ENCODE assay signal across 11 cellular contexts in the genomic region with DNA sequence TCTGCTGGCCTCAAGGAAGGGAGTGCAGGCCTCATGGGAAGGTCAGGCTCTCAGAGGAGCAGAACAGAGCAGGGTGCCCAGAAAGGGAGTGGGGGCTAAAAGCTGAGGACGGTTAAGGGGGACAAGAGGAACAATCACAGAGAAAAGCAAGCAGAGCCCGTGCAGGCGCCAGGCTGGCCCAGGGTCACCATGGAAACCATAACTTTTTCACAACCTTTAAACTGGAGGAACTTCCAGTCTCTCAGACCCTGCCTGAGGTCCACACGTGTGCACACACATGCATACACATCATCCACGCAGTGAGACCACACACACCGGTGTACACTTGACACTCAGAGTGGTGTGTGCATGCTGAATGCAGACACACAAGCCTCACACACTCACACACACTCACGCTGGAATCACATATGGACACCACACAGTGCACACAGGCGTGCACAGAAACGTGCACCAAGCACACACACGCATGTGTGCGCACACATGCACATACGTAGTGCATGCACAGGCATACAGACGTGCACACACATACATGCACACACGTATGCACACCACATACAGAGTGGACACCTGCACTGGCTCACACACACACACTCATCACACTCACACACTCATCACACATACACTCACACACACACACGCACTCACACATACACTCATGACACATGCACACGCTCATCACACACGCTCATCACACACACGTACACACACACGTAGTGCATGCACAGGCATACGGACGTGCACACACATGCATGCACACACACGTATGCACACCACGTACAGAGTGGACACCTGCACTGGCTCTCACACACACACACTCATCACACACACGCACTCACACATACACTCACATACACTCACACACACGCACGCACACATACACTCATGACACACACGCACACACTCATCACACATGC. TPM values are rescaled to one million over a fixed set of nuclear protein-coding genes. Genes with fewer than 3 reads are reported as not detected.
DNase-seq lines count a peak whose midpoint lies in the region; ATAC-seq lines count a peak whose summit lies in the region.
"Had no signal": no experiment of that assay in that cellular context is flagged by ENCODE, and none has a peak within 500 bp of the region (broad histone marks: within the 10 kb centered on the region; RNA-seq: fewer than 3 reads in every experiment).

No MANE protein-coding gene starts in this region.

- ATAC-seq in activated CD4-positive, alpha-beta T cell treated with anti-CD3 and anti-CD28 coated beads for 36 hours = no peak
- ATAC-seq: gastrocnemius medialis had no signal

- intact Hi-C loops in activated CD4-positive, alpha-beta T cell treated with anti-CD3 and anti-CD28 coated beads for 36 hours (cut with DNase I, micrococcal nuclease) = no loop called here

- H3K9me3 Mint-ChIP-seq in activated CD4-positive, alpha-beta T cell treated with anti-CD3 and anti-CD28 coated beads, Interleukin-2, amount 10 ng/mL, durations not matched to agents 7 days and 5 days = no peaks in the 10 kb centered on the region
- H3K9me3 Mint-ChIP-seq in activated CD4-positive, alpha-beta T cell treated with anti-CD3 and anti-CD28 coated beads for 36 hours (ENCODE audit: low read depth) = no peaks in the 10 kb centered on the region

- H3K36me3 Mint-ChIP-seq in activated CD4-positive, alpha-beta T cell treated with anti-CD3 and anti-CD28 coated beads, Interleukin-2, amount 10 ng/mL, durations not matched to agents 7 days and 5 days (ENCODE audit: low read depth) = no peaks in the 10 kb centered on the region
- no peaks in the 10 kb centered on the region for H3K36me3 Mint-ChIP-seq in activated CD4-positive, alpha-beta T cell treated with anti-CD3 and anti-CD28 coated beads for 36 hours (ENCODE audit: low read depth)

- no peaks in the 10 kb centered on the region for H3K27me3 Mint-ChIP-seq in activated CD4-positive, alpha-beta T cell treated with anti-CD3 and anti-CD28 coated beads, Interleukin-2, amount 10 ng/mL, durations not matched to agents 7 days and 5 days
- no peaks in the 10 kb centered on the region for H3K27me3 Mint-ChIP-seq in activated CD4-positive, alpha-beta T cell treated with anti-CD3 and anti-CD28 coated beads for 36 hours

- POLR2A ChIA-PET in activated CD4-positive, alpha-beta T cell treated with anti-CD3 and anti-CD28 coated beads, Interleukin-2, amount 10 ng/mL, durations not matched to agents 7 days and 5 days (lab: Charles Lee) = no interaction called here
- POLR2A ChIA-PET in activated CD4-positive, alpha-beta T cell treated with anti-CD3 and anti-CD28 coated beads for 36 hours (lab: Charles Lee) = no interaction called here

- DNase-seq in activated CD4-positive, alpha-beta T cell treated with anti-CD3 and anti-CD28 coated beads, Interleukin-2, amount 10 ng/mL, durations not matched to agents 7 days and 5 days = peak; percentile 4
- no peak for DNase-seq in activated CD4-positive, alpha-beta T cell treated with anti-CD3 and anti-CD28 coated beads for 36 hours
- peak; percentile 44 for DNase-seq in amniotic epithelial cell (ENCODE audit: low read depth)
- DNase-seq in mesenteric fat pad (ENCODE audit: low spot score) = peak; percentile 65
- peak; percentile 20 for DNase-seq in ureter (ENCODE audit: low spot score)
- no peak for DNase-seq in NK-92 (lab: John Stamatoyannopoulos, UW; ENCODE audit: unreplicated experiment)
- DNase-seq in activated naive CD4-positive, alpha-beta T cell (lab: John Stamatoyannopoulos, UW) = no peak
- DNase-seq in pons (ENCODE audit: low spot score) = no peak
- DNase-seq: gastrocnemius medialis, OCI-M1 had no signal

- no peak overlapping the region for H3K27ac Mint-ChIP-seq in activated CD4-positive, alpha-beta T cell treated with anti-CD3 and anti-CD28 coated beads, Interleukin-2, amount 10 ng/mL, durations not matched to agents 7 days and 5 days
- no peak overlapping the region for H3K27ac Mint-ChIP-seq in activated CD4-positive, alpha-beta T cell treated with anti-CD3 and anti-CD28 coated beads for 36 hours

- no peaks in the 10 kb centered on the region for H3K4me1 Mint-ChIP-seq in activated CD4-positive, alpha-beta T cell treated with anti-CD3 and anti-CD28 coated beads, Interleukin-2, amount 10 ng/mL, durations not matched to agents 7 days and 5 days
- H3K4me1 Mint-ChIP-seq in activated CD4-positive, alpha-beta T cell treated with anti-CD3 and anti-CD28 coated beads for 36 hours = no peaks in the 10 kb centered on the region

- no peak overlapping the region for H3K4me3 Mint-ChIP-seq in activated CD4-positive, alpha-beta T cell treated with anti-CD3 and anti-CD28 coated beads, Interleukin-2, amount 10 ng/mL, durations not matched to agents 7 days and 5 days
- H3K4me3 Mint-ChIP-seq in activated CD4-positive, alpha-beta T cell treated with anti-CD3 and anti-CD28 coated beads for 36 hours = no peak overlapping the region

- CTCF ChIA-PET in activated CD4-positive, alpha-beta T cell treated with anti-CD3 and anti-CD28 coated beads, Interleukin-2, amount 10 ng/mL, durations not matched to agents 7 days and 5 days (lab: Charles Lee) = no interaction called here
- CTCF ChIA-PET in activated CD4-positive, alpha-beta T cell treated with anti-CD3 and anti-CD28 coated beads for 36 hours (lab: Charles Lee) = no interaction called here

RNA-seq across cellular contexts. Expression of a gene that starts 37.2 kb away (rescaled TPM):
- total RNA-seq in activated CD4-positive, alpha-beta T cell treated with anti-CD3 and anti-CD28 coated beads, Interleukin-2, amount 10 ng/mL, durations not matched to agents 7 days and 5 days = 1 to 10 TPM; 6.1 to 8.6 TPM
- under 1 TPM; 0.69 to 0.78 TPM for total RNA-seq in activated CD4-positive, alpha-beta T cell treated with anti-CD3 and anti-CD28 coated beads for 36 hours
- 58.0 TPM for total RNA-seq in mesenteric fat pad
- total RNA-seq in ureter = 41.8 TPM

RNA-seq across cellular contexts. Expression of a gene that starts 55.1 kb away (rescaled TPM):
- not detected for total RNA-seq in activated CD4-positive, alpha-beta T cell treated with anti-CD3 and anti-CD28 coated beads, Interleukin-2, amount 10 ng/mL, durations not matched to agents 7 days and 5 days
- not detected for total RNA-seq in activated CD4-positive, alpha-beta T cell treated with anti-CD3 and anti-CD28 coated beads for 36 hours
- total RNA-seq in mesenteric fat pad (not detected), ureter (0.23 TPM)
- total RNA-seq: A673 had no signal

Comparison
In these comparisons a context has a peak if more than half of its experiments do, and no peak if none do; other contexts are left out.
1. DNase-seq: peak in activated CD4-positive, alpha-beta T cell treated with anti-CD3 and anti-CD28 coated beads, Interleukin-2, amount 10 ng/mL, durations not matched to agents 7 days and 5 days (single experiment), amniotic epithelial cell (single experiment), mesenteric fat pad (single experiment) and ureter (single experiment); none in activated CD4-positive, alpha-beta T cell treated with anti-CD3 and anti-CD28 coated beads for 36 hours (single experiment), NK-92 (single experiment), activated naive CD4-positive, alpha-beta T cell (0 of 4) and pons (single experiment).
2. RNA of a gene that starts 37.2 kb away (total RNA-seq): 58.0 TPM in mesenteric fat pad (single experiment), 41.8 TPM in ureter (single experiment) and 6.1 to 8.6 TPM in activated CD4-positive, alpha-beta T cell treated with anti-CD3 and anti-CD28 coated beads, Interleukin-2, amount 10 ng/mL, durations not matched to agents 7 days and 5 days; 0.69 to 0.78 TPM in activated CD4-positive, alpha-beta T cell treated with anti-CD3 and anti-CD28 coated beads for 36 hours; every median in the first group is over 4 times any median in the second.